Comparison of ENCODE assay signal across 21 cellular contexts in the genomic region with DNA sequence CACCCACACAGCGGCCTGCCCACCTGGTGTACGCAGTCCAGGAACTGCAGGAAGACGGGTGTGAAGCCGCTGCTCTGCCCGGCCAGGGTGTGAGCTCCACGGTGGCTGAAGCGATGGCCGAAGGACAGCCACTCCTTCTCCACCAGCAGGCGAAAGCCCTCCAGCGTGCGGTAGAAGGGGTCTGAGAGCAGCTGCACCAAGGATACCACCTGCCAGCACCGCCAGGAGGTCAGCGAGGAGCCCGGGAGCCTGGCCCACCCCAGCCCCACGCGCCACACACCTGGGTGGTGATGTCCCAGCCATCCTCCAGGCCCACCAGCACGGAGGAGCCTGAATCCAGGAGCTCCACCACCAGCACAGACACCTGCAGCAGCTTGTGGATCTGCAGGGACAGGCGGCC. TPM values are rescaled to one million over a fixed set of nuclear protein-coding genes. Genes with fewer than 3 reads are reported as not detected.
"Had no signal": no experiment of that assay in that cellular context is flagged by ENCODE, and none has a peak within 500 bp of the region (broad histone marks: within the 10 kb centered on the region; RNA-seq: fewer than 3 reads in every experiment).

No MANE protein-coding gene starts in this region.

- FAIRE-seq: HepG2 had no signal

- H3K27ac ChIP-seq: RWPE1, SJCRH30 had no signal

- H3K4me3 ChIP-seq: MG63, SJCRH30 had no signal

- H3K9me3 ChIP-seq: MG63, SJCRH30 had no signal

- ATAC-seq: HepG2, SK-N-SH treated with all-trans-retinoic acid at 6 μM for 48 hours had no signal

- DNase-seq: IMR-90, Karpas-422, KG1, MG63, NCI-H1092 treated with DMSO at 0.1 percent for 48 hours, NCI-H1436, NCI-H187, NCI-H2029, NCI-H2081 treated with DMSO at 0.1 percent for 48 hours, NCI-H2171, NCI-H226, NCI-H446, NCI-H510A, NCI-H524 treated with DMSO at 0.1 percent for 48 hours, NCI-H69, NCI-H774, SHP77 treated with DMSO at 0.1 percent for 48 hours, SJCRH30 had no signal

- H3K27me3 ChIP-seq: MG63, SJCRH30 had no signal

RNA-seq across cellular contexts. Expression of a gene that starts 31.5 kb away (rescaled TPM):
- polyA plus RNA-seq: IMR-90 had no signal
